ENCODE assay signal across 14 cellular contexts in genomic region chr18:10234912-10235439, GRCh38.
DNase-seq lines count a peak whose midpoint lies in the region; ATAC-seq and TF ChIP-seq lines count a peak whose summit lies in the region.
"Had no signal": no experiment of that assay in that cellular context is flagged by ENCODE, and none has a peak within 500 bp of the region (broad histone marks: within the 10 kb centered on the region; RNA-seq: fewer than 3 reads in every experiment).

No MANE protein-coding gene starts in this region.

- H3K27me3 ChIP-seq in left ventricle myocardium inferior (ENCODE audit: low read depth) (no peaks in the 10 kb centered on the region), gastrocnemius medialis (no peaks in the 10 kb centered on the region)

- H3K4me3 ChIP-seq in astrocyte of the spinal cord (ENCODE audit: low read depth, low read length) (no peak overlapping the region), left ventricle myocardium inferior (no peak overlapping the region), gastrocnemius medialis (no peak overlapping the region)
- H3K4me3 ChIP-seq: thoracic aorta had no signal

- ATAC-seq in gastrocnemius medialis = peak; percentile 60 to 64

- no peak for TF ChIP-seq CTCF in astrocyte of the spinal cord (IDR thresholded peaks at IDR 0.05; ENCODE audit: low read depth, low read length)
- no peak for TF ChIP-seq CTCF in left ventricle myocardium inferior (IDR thresholded peaks at IDR 0.05; ENCODE audit: borderline replicate concordance)
- no peak for TF ChIP-seq CTCF in gastrocnemius medialis (IDR thresholded peaks at IDR 0.05 in 4 of 5, conservative IDR thresholded peaks at IDR 0.05 in 1 of 5)

- H3K9me3 ChIP-seq in left ventricle myocardium inferior (replicated peaks) (peaks cover 4% of the 10 kb centered on the region), gastrocnemius medialis (no peaks in the 10 kb centered on the region)

- H3K27ac ChIP-seq in left ventricle myocardium inferior (replicated peaks) (peak overlapping the region; percentile 27), gastrocnemius medialis (no peak overlapping the region)
- H3K27ac ChIP-seq: thoracic aorta had no signal

- peaks cover 28% of the 10 kb centered on the region for H3K4me1 ChIP-seq in left ventricle myocardium inferior
- H3K4me1 ChIP-seq in gastrocnemius medialis = no peaks in the 10 kb centered on the region

- H3K36me3 ChIP-seq in left ventricle myocardium inferior = no peaks in the 10 kb centered on the region
- no peaks in the 10 kb centered on the region for H3K36me3 ChIP-seq in gastrocnemius medialis
- H3K36me3 ChIP-seq: thoracic aorta had no signal

- TF ChIP-seq POLR2A in gastrocnemius medialis (IDR thresholded peaks at IDR 0.05) = no peak

- DNase-seq in HCEC 1CT = peak; percentile 65
- DNase-seq in astrocyte of the spinal cord (ENCODE audit: low read depth, low spot score) = peak; percentile 19
- no peak for DNase-seq in left ventricle myocardium inferior
- no peak for DNase-seq in gastrocnemius medialis
- no peak for DNase-seq in activated CD4-positive, alpha-beta T cell treated with anti-CD3 and anti-CD28 coated beads, Interleukin-2, amount 50 U/mL, for 4 hours
- no peak for DNase-seq in NCI-H2227 (lab: John Stamatoyannopoulos, UW; ENCODE audit: unreplicated experiment)
- no peak for DNase-seq in NCI-H1930 (lab: John Stamatoyannopoulos, UW)
- no peak for DNase-seq in amygdala (lab: John Stamatoyannopoulos, UW)
- DNase-seq: activated CD8-positive, alpha-beta memory T cell treated with anti-CD3 and anti-CD28 coated beads for 24 hours; DMS79; KG1; naive B cell; stimulated activated CD4-positive, alpha-beta T cell treated with anti-CD3 and anti-CD28 coated beads, Interleukin-1b, Interleukin-23, amount 100 ng/mL, for 48 hours had no signal

- in situ Hi-C loops in astrocyte of the spinal cord (cut with HindIII; ENCODE audit: low sequenced_read_pairs) (no loop called here), gastrocnemius medialis (cut with MboI; ENCODE audit: low sequenced_read_pairs in 4 of 4) (no loop called here)

- intact Hi-C loops in left ventricle myocardium inferior (cut with micrococcal nuclease) = no loop called here
- intact Hi-C loops in gastrocnemius medialis (cut with DNase I; ENCODE audit: low total_unique reads) = no loop called here

Comparison
In these comparisons a context has a peak if more than half of its experiments do, and no peak if none do; other contexts are left out.
1. DNase-seq: peak in HCEC 1CT (single experiment) and astrocyte of the spinal cord (single experiment); none in left ventricle myocardium inferior (single experiment), gastrocnemius medialis (0 of 2), activated CD4-positive, alpha-beta T cell treated with anti-CD3 and anti-CD28 coated beads, Interleukin-2, amount 50 U/mL, for 4 hours (0 of 2), NCI-H2227 (single experiment), NCI-H1930 (0 of 2) and amygdala (0 of 56).